ENCODE assay signal across 8 cellular contexts in the genomic region with DNA sequence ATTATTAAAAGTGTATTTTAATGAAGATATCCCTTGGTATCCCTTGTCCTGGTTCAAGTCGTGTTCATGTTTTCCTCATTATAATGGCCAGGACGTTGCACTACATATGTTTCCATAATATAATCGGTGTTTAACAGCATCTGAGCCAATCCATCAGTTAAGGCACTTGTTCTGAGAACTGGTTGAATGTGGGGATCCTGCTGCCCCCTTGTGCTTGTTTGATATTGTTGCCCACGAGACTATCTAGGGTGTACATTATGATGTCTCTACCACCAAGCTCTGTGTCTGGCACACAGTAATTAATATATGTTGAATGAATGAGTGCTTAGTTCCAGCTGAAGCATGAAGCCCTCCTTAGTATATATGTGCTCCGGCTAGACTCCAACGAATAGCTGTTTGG.
DNase-seq lines count a peak whose midpoint lies in the region; ATAC-seq and TF ChIP-seq lines count a peak whose summit lies in the region.

No MANE protein-coding gene starts in this region.

- H3K36me3 ChIP-seq in Panc1 (ENCODE audit: control insufficient read depth, insufficient read depth, low read length) = no peaks in the 10 kb centered on the region

- H3K36me3 Mint-ChIP-seq in activated CD4-positive, alpha-beta memory T cell treated with anti-CD3 and anti-CD28 coated beads, Interleukin-2, amount 10 ng/mL, durations not matched to agents 7 days and 5 days (ENCODE audit: low read depth) = no peaks in the 10 kb centered on the region

- no peaks in the 10 kb centered on the region for H3K4me1 Mint-ChIP-seq in stimulated activated naive CD8-positive, alpha-beta T cell treated with anti-CD3 and anti-CD28 coated beads, Interleukin-15, amount 100 ng/mL, for 72 hours
- no peaks in the 10 kb centered on the region for H3K4me1 Mint-ChIP-seq in activated CD4-positive, alpha-beta memory T cell treated with anti-CD3 and anti-CD28 coated beads, Interleukin-2, amount 10 ng/mL, durations not matched to agents 7 days and 5 days

- peak; percentile 8 for TF ChIP-seq CTCF in HL-60 (IDR thresholded peaks at IDR 0.05; ENCODE audit: insufficient read depth, low read length)
- peak; percentile 56 for TF ChIP-seq CTCF in Panc1 (IDR thresholded peaks at IDR 0.05)

- no peaks in the 10 kb centered on the region for H3K4me1 ChIP-seq in Panc1 (ENCODE audit: control insufficient read depth, insufficient read depth, low read length)

- peaks cover 0 to 6% of the 10 kb centered on the region in 2 donors for H3K9me3 Mint-ChIP-seq in stimulated activated naive CD8-positive, alpha-beta T cell treated with anti-CD3 and anti-CD28 coated beads, Interleukin-15, amount 100 ng/mL, for 72 hours
- H3K9me3 Mint-ChIP-seq in activated CD4-positive, alpha-beta memory T cell treated with anti-CD3 and anti-CD28 coated beads, Interleukin-2, amount 10 ng/mL, durations not matched to agents 7 days and 5 days = no peaks in the 10 kb centered on the region

- DNase-seq in stimulated activated naive CD8-positive, alpha-beta T cell treated with anti-CD3 and anti-CD28 coated beads, Interleukin-15, amount 100 ng/mL, for 72 hours = no peak
- no peak for DNase-seq in stimulated activated naive CD8-positive, alpha-beta T cell treated with anti-CD3 and anti-CD28 coated beads, Interleukin-15, Interleukin-2, amounts not matched to agents 100 U/mL and 50 U/mL, for 24 hours
- peak in 1 of 2 experiments; percentile 48 for DNase-seq in HL-60 (ENCODE audit: low read depth in 1 of 2, low spot score in 1 of 2)
- peak; percentile 10 for DNase-seq in Panc1 (ENCODE audit: low read depth, low spot score)
- DNase-seq in hippocampal formation (lab: John Stamatoyannopoulos, UW) = peak; percentile 37 to 71
- no peak for DNase-seq in activated CD4-positive, alpha-beta memory T cell treated with anti-CD3 and anti-CD28 coated beads, Interleukin-2, amount 10 ng/mL, durations not matched to agents 7 days and 5 days

- no peak overlapping the region for H3K27ac ChIP-seq in HL-60 (replicated peaks)
- H3K27ac ChIP-seq in Panc1 (ENCODE audit: low read length) = no peak overlapping the region

- H3K27ac Mint-ChIP-seq in stimulated activated naive CD8-positive, alpha-beta T cell treated with anti-CD3 and anti-CD28 coated beads, Interleukin-15, amount 100 ng/mL, for 72 hours = no peak overlapping the region
- no peak overlapping the region for H3K27ac Mint-ChIP-seq in activated CD4-positive, alpha-beta memory T cell treated with anti-CD3 and anti-CD28 coated beads, Interleukin-2, amount 10 ng/mL, durations not matched to agents 7 days and 5 days

- ATAC-seq in stimulated activated naive CD8-positive, alpha-beta T cell treated with anti-CD3 and anti-CD28 coated beads, Interleukin-15, amount 100 ng/mL, for 72 hours = peak; percentile 50
- no peak for ATAC-seq in stimulated activated naive CD8-positive, alpha-beta T cell treated with anti-CD3 and anti-CD28 coated beads, Interleukin-15, Interleukin-2, amounts not matched to agents 100 U/mL and 50 U/mL, for 24 hours
- ATAC-seq in Panc1 (peak; percentile 68; the same call in 1 of the 2 replicates), HG03025 (IDR thresholded peaks at IDR 0.05; ENCODE audit: low FRiP score, unreplicated experiment) (no peak), HG03196 (IDR thresholded peaks at IDR 0.05; ENCODE audit: unreplicated experiment) (no peak)

- POLR2A ChIA-PET in Panc1 (lab: Charles Lee) = no interaction called here
- POLR2A ChIA-PET in activated CD4-positive, alpha-beta memory T cell treated with anti-CD3 and anti-CD28 coated beads, Interleukin-2, amount 10 ng/mL, durations not matched to agents 7 days and 5 days (lab: Charles Lee) = no interaction called here

- intact Hi-C loops in Panc1 (cut with micrococcal nuclease; ENCODE audit: unreplicated experiment) = loop anchor here (1.0 kb wide), 1 partner anchor 197 kb away; no protein-coding TSS in a partner anchor

- H3K4me3 ChIP-seq in HL-60 (replicated peaks; ENCODE audit: insufficient read depth, low read length) = no peak overlapping the region
- no peak overlapping the region for H3K4me3 ChIP-seq in Panc1 (ENCODE audit: low read depth in 2 of 2, low read length in 2 of 2)

- peaks cover 48% of the 10 kb centered on the region for H3K27me3 Mint-ChIP-seq in stimulated activated naive CD8-positive, alpha-beta T cell treated with anti-CD3 and anti-CD28 coated beads, Interleukin-15, amount 100 ng/mL, for 72 hours
- H3K27me3 Mint-ChIP-seq in activated CD4-positive, alpha-beta memory T cell treated with anti-CD3 and anti-CD28 coated beads, Interleukin-2, amount 10 ng/mL, durations not matched to agents 7 days and 5 days = peaks cover 6% of the 10 kb centered on the region

- no peaks in the 10 kb centered on the region for H3K9me3 ChIP-seq in Panc1 (ENCODE audit: control insufficient read depth, insufficient read depth, low read depth, low read length)

- BruUV-seq in Panc1 (replicated peaks; lab: Mats Ljungman, UMichigan) = no TSS peak

- CTCF ChIA-PET in Panc1 (lab: Charles Lee) = interaction anchor here (0.5 kb wide), 1 partner anchor 217 kb away, joined by 3 read pairs; no protein-coding TSS in a partner anchor
- CTCF ChIA-PET in activated CD4-positive, alpha-beta memory T cell treated with anti-CD3 and anti-CD28 coated beads, Interleukin-2, amount 10 ng/mL, durations not matched to agents 7 days and 5 days (lab: Charles Lee) = interaction anchor here (1.5 to 1.7 kb wide), 2 partner anchors 197 to 405 kb away, joined by 3 to 7 read pairs; no protein-coding TSS in a partner anchor

- in situ Hi-C loops in Panc1 (cut with HindIII; ENCODE audit: low pct_unique_long_range_greater_than_20kb, low sequenced_read_pairs) = no loop called here

- H3K27me3 ChIP-seq in HL-60 (ENCODE audit: insufficient read depth, poor library complexity, severe bottlenecking) (no peaks in the 10 kb centered on the region), Panc1 (ENCODE audit: control insufficient read depth, insufficient read depth, low read length) (peaks cover 5% of the 10 kb centered on the region; the same call in 1 of the 2 replicates)

- no peak overlapping the region for H3K4me3 Mint-ChIP-seq in stimulated activated naive CD8-positive, alpha-beta T cell treated with anti-CD3 and anti-CD28 coated beads, Interleukin-15, amount 100 ng/mL, for 72 hours
- H3K4me3 Mint-ChIP-seq in activated CD4-positive, alpha-beta memory T cell treated with anti-CD3 and anti-CD28 coated beads, Interleukin-2, amount 10 ng/mL, durations not matched to agents 7 days and 5 days = no peak overlapping the region

Comparison
In these comparisons a context has a peak if more than half of its experiments do, and no peak if none do; other contexts are left out.
1. ATAC-seq: peak in stimulated activated naive CD8-positive, alpha-beta T cell treated with anti-CD3 and anti-CD28 coated beads, Interleukin-15, amount 100 ng/mL, for 72 hours (single experiment) and Panc1 (single experiment); none in stimulated activated naive CD8-positive, alpha-beta T cell treated with anti-CD3 and anti-CD28 coated beads, Interleukin-15, Interleukin-2, amounts not matched to agents 100 U/mL and 50 U/mL, for 24 hours (single experiment), HG03025 (single experiment) and HG03196 (single experiment).
2. DNase-seq: peak in Panc1 (single experiment) and hippocampal formation (2 of 2); none in stimulated activated naive CD8-positive, alpha-beta T cell treated with anti-CD3 and anti-CD28 coated beads, Interleukin-15, amount 100 ng/mL, for 72 hours (0 of 2), stimulated activated naive CD8-positive, alpha-beta T cell treated with anti-CD3 and anti-CD28 coated beads, Interleukin-15, Interleukin-2, amounts not matched to agents 100 U/mL and 50 U/mL, for 24 hours (single experiment) and activated CD4-positive, alpha-beta memory T cell treated with anti-CD3 and anti-CD28 coated beads, Interleukin-2, amount 10 ng/mL, durations not matched to agents 7 days and 5 days (single experiment).